1 cellular context compared by ENCODE assay signal in genomic region chr14:103333754-103334643, GRCh38.
TF ChIP-seq lines count a peak whose summit lies in the region.

EIF5 (plus strand) TSS chr14:103334237; CDS start chr14:103335861, 1,624 bp downstream.

TF ChIP-seq in HepG2, 621 proteins besides CTCF, POLR2A, EP300 and RAD21 (continued from another document and continues in another):
- TF ChIP-seq ZNF142 (CRISPR knock-in tag; IDR thresholded peaks at IDR 0.05) (peak; percentile 92), DNMT1 (CRISPR knock-in tag; IDR thresholded peaks at IDR 0.05) (no peak), MAX (IDR thresholded peaks at IDR 0.05) (peak; percentile 72), SRY (CRISPR knock-in tag; IDR thresholded peaks at IDR 0.05) (peak; percentile 90), ZSCAN9 (CRISPR knock-in tag; IDR thresholded peaks at IDR 0.05; ENCODE audit: borderline replicate concordance) (0 out of 2 replicates have a peak, but pooled peaks have one; percentile 40), CEBPB (IDR thresholded peaks at IDR 0.05; ENCODE audit: borderline replicate concordance, low read depth, low read length) (no peak), RFX3 (CRISPR knock-in tag; IDR thresholded peaks at IDR 0.05) (no peak), SRSF1 (optimal IDR thresholded peaks at IDR 0.05; ENCODE audit: low read depth, low read length) (no peak), KAT7 (CRISPR knock-in tag; IDR thresholded peaks at IDR 0.05; ENCODE audit: borderline replicate concordance) (peak; percentile 78), TAF1 (CRISPR knock-in tag; IDR thresholded peaks at IDR 0.05) (peak; percentile 97), XBP1 (CRISPR knock-in tag; IDR thresholded peaks at IDR 0.05) (0 out of 2 replicates have a peak, but pooled peaks have one; percentile 52), ZNF780A (CRISPR knock-in tag; IDR thresholded peaks at IDR 0.05) (no peak), ZNF530 (CRISPR knock-in tag; IDR thresholded peaks at IDR 0.05; ENCODE audit: low read depth) (no peak), TRIM24 (CRISPR knock-in tag; IDR thresholded peaks at IDR 0.05) (no peak), ZEB1 (IDR thresholded peaks at IDR 0.05; ENCODE audit: insufficient replicate concordance, low read depth) (no peak), JUN (CRISPR knock-in tag; IDR thresholded peaks at IDR 0.05) (no peak), ZNF83 (CRISPR knock-in tag; IDR thresholded peaks at IDR 0.05; ENCODE audit: borderline replicate concordance) (no peak), KLF15 (CRISPR knock-in tag; IDR thresholded peaks at IDR 0.05; ENCODE audit: borderline replicate concordance) (peak; percentile 47; the same call in 1 of the 2 replicates), REL (CRISPR knock-in tag; conservative IDR thresholded peaks at IDR 0.05) (peak; percentile 66), TP53 (CRISPR knock-in tag; conservative IDR thresholded peaks at IDR 0.05) (peak; percentile 49; the same call in 1 of the 2 replicates), ARNT2 (CRISPR knock-in tag; IDR thresholded peaks at IDR 0.05; ENCODE audit: low read depth) (peak; percentile 92), SETDB1 (CRISPR knock-in tag; IDR thresholded peaks at IDR 0.05; ENCODE audit: borderline replicate concordance) (no peak), ZNF317 (CRISPR knock-in tag; IDR thresholded peaks at IDR 0.05) (peak; percentile 56; the same call in 1 of the 2 replicates), TSC22D2 (CRISPR knock-in tag; IDR thresholded peaks at IDR 0.05; ENCODE audit: borderline replicate concordance) (0 out of 2 replicates have a peak, but pooled peaks have one; percentile 16), SNAPC4 (CRISPR knock-in tag; IDR thresholded peaks at IDR 0.05) (peak; percentile 73; the same call in 1 of the 2 replicates), KDM2A (CRISPR knock-in tag; IDR thresholded peaks at IDR 0.05; ENCODE audit: borderline replicate concordance, low read depth) (peak; percentile 85), ZFYVE20 (CRISPR knock-in tag; IDR thresholded peaks at IDR 0.05; ENCODE audit: borderline replicate concordance, low read depth) (no peak), TEAD2 (CRISPR knock-in tag; IDR thresholded peaks at IDR 0.05) (no peak), HNF1B (CRISPR knock-in tag; IDR thresholded peaks at IDR 0.05) (peak; percentile 86), ZNF260 (CRISPR knock-in tag; IDR thresholded peaks at IDR 0.05; ENCODE audit: borderline replicate concordance, low read depth) (no peak), BCL6 (CRISPR knock-in tag; IDR thresholded peaks at IDR 0.05) (no peak), NR2C2 (CRISPR knock-in tag; IDR thresholded peaks at IDR 0.05; ENCODE audit: borderline replicate concordance) (peak; percentile 79), STAG1 (CRISPR knock-in tag; IDR thresholded peaks at IDR 0.05) (peak; percentile 13; the same call in 1 of the 2 replicates), MTF1 (CRISPR knock-in tag; IDR thresholded peaks at IDR 0.05) (no peak), ZNF761 (CRISPR knock-in tag; conservative IDR thresholded peaks at IDR 0.05) (0 out of 2 replicates have a peak, but pooled peaks have one; percentile 28), NFRKB (IDR thresholded peaks at IDR 0.05) (no peak), ZBTB8A (CRISPR knock-in tag; IDR thresholded peaks at IDR 0.05; ENCODE audit: borderline replicate concordance, low read depth) (no peak), SMAD9 (CRISPR knock-in tag; IDR thresholded peaks at IDR 0.05) (no peak), ZNF547 (CRISPR knock-in tag; IDR thresholded peaks at IDR 0.05) (no peak), ZNF775 (CRISPR knock-in tag; IDR thresholded peaks at IDR 0.05; ENCODE audit: borderline replicate concordance) (no peak; the same call in 1 of the 2 replicates), AHR (CRISPR knock-in tag; IDR thresholded peaks at IDR 0.05) (peak; percentile 27; the same call in 1 of the 2 replicates), AKNA (CRISPR knock-in tag; IDR thresholded peaks at IDR 0.05; ENCODE audit: borderline replicate concordance) (peak; percentile 62; the same call in 1 of the 2 replicates), MED1 (CRISPR knock-in tag; IDR thresholded peaks at IDR 0.05) (peak; percentile 64), ZMYM3 (CRISPR knock-in tag; IDR thresholded peaks at IDR 0.05) (no peak), ZGPAT (CRISPR knock-in tag; IDR thresholded peaks at IDR 0.05) (peak; percentile 83; the same call in 1 of the 2 replicates)
